Comparison of ENCODE assay signal across 20 cellular contexts in genomic region chr5:1465966-1466471, GRCh38. TPM values are rescaled to one million over a fixed set of nuclear protein-coding genes. Genes with fewer than 3 reads are reported as not detected.
DNase-seq lines count a peak whose midpoint lies in the region; ATAC-seq, FAIRE-seq and TF ChIP-seq lines count a peak whose summit lies in the region.
"Had no signal": no experiment of that assay in that cellular context is flagged by ENCODE, and none has a peak within 500 bp of the region (broad histone marks: within the 10 kb centered on the region; RNA-seq: fewer than 3 reads in every experiment).

No MANE protein-coding gene starts in this region.

- no peak for TF ChIP-seq POLR2A in GM12878 (IDR thresholded peaks at IDR 0.05; ENCODE audit: low read depth, low read length)

- no peak overlapping the region for H3K4me3 ChIP-seq in left ventricle myocardium inferior
- no peak overlapping the region for H3K4me3 ChIP-seq in GM12878
- H3K4me3 ChIP-seq in mucosa of descending colon: no peak overlapping the region
- H3K4me3 ChIP-seq in upper lobe of right lung: no peak overlapping the region
- H3K4me3 ChIP-seq: SJSA1 had no signal

- ATAC-seq in Right ventricle myocardium superior (ENCODE audit: poor library complexity) (no peak), GM12878 (no peak), mucosa of descending colon (no peak), upper lobe of right lung (no peak)
- no peak for ATAC-seq in activated CD4-positive, alpha-beta T cell treated with anti-CD3 and anti-CD28 coated beads for 36 hours

- no peak overlapping the region for H3K9ac ChIP-seq in GM12878 (ENCODE audit: control insufficient read depth, insufficient read depth, low read length)

- intact Hi-C loops in Right ventricle myocardium superior (cut with DNase I): no loop called here
- intact Hi-C loops in left ventricle myocardium inferior (cut with micrococcal nuclease): no loop called here
- intact Hi-C loops in GM12878 (cut with micrococcal nuclease; ENCODE audit: unreplicated experiment): no loop called here
- intact Hi-C loops in mucosa of descending colon (cut with DNase I, micrococcal nuclease): no loop called here
- intact Hi-C loops in upper lobe of right lung (cut with DNase I): no loop called here
- intact Hi-C loops in activated CD4-positive, alpha-beta T cell treated with anti-CD3 and anti-CD28 coated beads for 36 hours (cut with DNase I, micrococcal nuclease): no loop called here

- peaks cover 6% of the 10 kb centered on the region for H3K4me1 Mint-ChIP-seq in activated CD4-positive, alpha-beta T cell treated with anti-CD3 and anti-CD28 coated beads for 36 hours

- no peaks in the 10 kb centered on the region for H3K9me3 ChIP-seq in left ventricle myocardium inferior (replicated peaks)
- no peaks in the 10 kb centered on the region; the same call in 2 of the 3 replicates for H3K9me3 ChIP-seq in GM12878 (replicated peaks; ENCODE audit: control insufficient read depth, insufficient read depth, low read length)
- no peaks in the 10 kb centered on the region for H3K9me3 ChIP-seq in mucosa of descending colon
- H3K9me3 ChIP-seq in upper lobe of right lung: no peaks in the 10 kb centered on the region

- H3K36me3 ChIP-seq in left ventricle myocardium inferior (peaks cover 61% of the 10 kb centered on the region), GM12878 (ENCODE audit: control insufficient read depth in 2 of 2, insufficient read depth in 2 of 2, low read length in 1 of 2) (peaks cover 34 to 57% of the 10 kb centered on the region in 2 experiments), mucosa of descending colon (ENCODE audit: low read depth) (no peaks in the 10 kb centered on the region), upper lobe of right lung (peaks cover 79% of the 10 kb centered on the region)

- CTCF ChIA-PET in GM12878 (lab: Yijun Ruan, JAX): no interaction called here
- CTCF ChIA-PET in activated CD4-positive, alpha-beta T cell treated with anti-CD3 and anti-CD28 coated beads for 36 hours (lab: Charles Lee): interaction anchor here (0.9 kb wide), 1 partner anchor 23 kb away, joined by 3 read pairs; no protein-coding TSS in a partner anchor

- TF ChIP-seq EP300 in GM12878 (IDR thresholded peaks at IDR 0.05; ENCODE audit: borderline replicate concordance in 1 of 2, control insufficient read depth in 1 of 2, low read depth in 2 of 2, low read length in 2 of 2): no peak

- POLR2A ChIA-PET in GM12878 (lab: Charles Lee): no interaction called here
- POLR2A ChIA-PET in activated CD4-positive, alpha-beta T cell treated with anti-CD3 and anti-CD28 coated beads for 36 hours (lab: Charles Lee): interaction anchor here (1.0 kb wide), 1 partner anchor 37 kb away, joined by 3 read pairs; no protein-coding TSS in a partner anchor

- RAD21 ChIA-PET in GM12878 (lab: Charles Lee; ENCODE audit: unreplicated experiment): no interaction called here

- no peak overlapping the region for H3K27ac Mint-ChIP-seq in activated CD4-positive, alpha-beta T cell treated with anti-CD3 and anti-CD28 coated beads for 36 hours

- H3K27me3 Mint-ChIP-seq in activated CD4-positive, alpha-beta T cell treated with anti-CD3 and anti-CD28 coated beads for 36 hours: no peaks in the 10 kb centered on the region

- SMC1A ChIA-PET in GM12878 (lab: Charles Lee; ENCODE audit: uncharacterized antibody, unreplicated experiment): no interaction called here

- H3K4me3 Mint-ChIP-seq in activated CD4-positive, alpha-beta T cell treated with anti-CD3 and anti-CD28 coated beads for 36 hours: no peak overlapping the region
- H3K4me3 Mint-ChIP-seq: CD14-positive monocyte had no signal

- DNase-seq in Right ventricle myocardium superior (peak; percentile 31), left ventricle myocardium inferior (no peak), GM12878 (ENCODE audit: low read depth, low spot score) (no peak), mucosa of descending colon (peak in 2 of 3 donors; percentile 12 to 48), upper lobe of right lung (peak; percentile 61), NCI-H2196 (lab: John Stamatoyannopoulos, UW; ENCODE audit: unreplicated experiment) (no peak)
- DNase-seq in activated CD4-positive, alpha-beta T cell treated with anti-CD3 and anti-CD28 coated beads for 36 hours: no peak
- DNase-seq: DMS 273 treated with DMSO at 0.1 percent for 48 hours, GDM1, MV-4-11, NCI-H1417, NCI-H187 treated with DMSO at 0.1 percent for 48 hours, NCI-H446, NCI-H69 had no signal

- no TSS peak for BruUV-seq in GM12878 (replicated peaks; lab: Mats Ljungman, UMichigan)

- no peak for TF ChIP-seq RAD21 in GM12878 (IDR thresholded peaks at IDR 0.05; ENCODE audit: insufficient read depth, low read depth, low read length)

- no peaks in the 10 kb centered on the region for H3K4me1 ChIP-seq in left ventricle myocardium inferior
- no peaks in the 10 kb centered on the region for H3K4me1 ChIP-seq in GM12878 (ENCODE audit: control insufficient read depth, insufficient read depth, low read length)
- no peaks in the 10 kb centered on the region for H3K4me1 ChIP-seq in mucosa of descending colon (ENCODE audit: low read depth)
- no peaks in the 10 kb centered on the region for H3K4me1 ChIP-seq in upper lobe of right lung
- H3K4me1 ChIP-seq: SJSA1 had no signal

- peaks cover 49% of the 10 kb centered on the region for H3K36me3 Mint-ChIP-seq in activated CD4-positive, alpha-beta T cell treated with anti-CD3 and anti-CD28 coated beads for 36 hours (ENCODE audit: low read depth)

- no peak for TF ChIP-seq CTCF in left ventricle myocardium inferior (IDR thresholded peaks at IDR 0.05; ENCODE audit: borderline replicate concordance)
- TF ChIP-seq CTCF in GM12878 (IDR thresholded peaks at IDR 0.05 in 2 of 3, conservative IDR thresholded peaks at IDR 0.05 in 1 of 3; ENCODE audit: control insufficient read depth in 2 of 3, extremely low read depth in 1 of 3, insufficient read depth in 1 of 3, low read depth in 3 of 3, low read length in 3 of 3): no peak
- TF ChIP-seq CTCF in mucosa of descending colon (IDR thresholded peaks at IDR 0.05): no peak
- TF ChIP-seq CTCF in upper lobe of right lung (IDR thresholded peaks at IDR 0.05): no peak

- 97% methylated on average over 30 of the region's 30 CpGs for WGBS in GM12878 (ENCODE audit: insufficient coverage, insufficient replicate concordance, low lambda C conversion rate, missing lambda C conversion rate)

- no peak for FAIRE-seq in GM12878 (lab: Jason Lieb, UNC)
- FAIRE-seq: H54 had no signal

- in situ Hi-C loops in GM12878 (cut with MboI): no loop called here

- H2AFZ ChIP-seq in GM12878 (ENCODE audit: control insufficient read depth, low read depth, low read length): no peak overlapping the region

- no peaks in the 10 kb centered on the region for H4K20me1 ChIP-seq in GM12878 (ENCODE audit: control insufficient read depth, insufficient read depth)

- H3K27ac ChIP-seq in left ventricle myocardium inferior (replicated peaks): no peak overlapping the region
- no peak overlapping the region for H3K27ac ChIP-seq in GM12878 (ENCODE audit: control insufficient read depth, insufficient read depth)
- no peak overlapping the region for H3K27ac ChIP-seq in upper lobe of right lung
- H3K27ac ChIP-seq: SJSA1 had no signal

- H3K79me2 ChIP-seq in GM12878 (ENCODE audit: control insufficient read depth, insufficient read depth, low read length): no peaks in the 10 kb centered on the region

- no peaks in the 10 kb centered on the region for H3K27me3 ChIP-seq in left ventricle myocardium inferior (ENCODE audit: low read depth)
- H3K27me3 ChIP-seq in GM12878 (replicated peaks in 1 of 2; ENCODE audit: control insufficient read depth in 2 of 2, insufficient read depth in 2 of 2, low read length in 1 of 2): no peaks in the 10 kb centered on the region
- H3K27me3 ChIP-seq in upper lobe of right lung: no peaks in the 10 kb centered on the region
- H3K27me3 ChIP-seq: SJSA1 had no signal

- H3K4me2 ChIP-seq in GM12878 (ENCODE audit: control insufficient read depth, insufficient read depth): no peak overlapping the region

- H3K9me3 Mint-ChIP-seq in activated CD4-positive, alpha-beta T cell treated with anti-CD3 and anti-CD28 coated beads for 36 hours (ENCODE audit: low read depth): peaks cover 6% of the 10 kb centered on the region

RNA-seq across cellular contexts. Expression of gene SLC6A3, which starts 20.8 kb away (rescaled TPM):
- not detected for total RNA-seq in Right ventricle myocardium superior
- total RNA-seq in left ventricle myocardium inferior: not detected
- total RNA-seq in GM12878 (2013; cell fraction: nucleolus; rRNA removed): not detected in 2 replicates
- total RNA-seq in GM12878 (2014; rRNA removed): not detected in 2 replicates
- not detected in 2 replicates for total RNA-seq in GM12878 (2014; rRNA removed; fragmentation: Illumina TruSeq; extraction: Trizol)
- total RNA-seq in GM12878 (2021): not detected in 2 replicates
- polyA plus RNA-seq in GM12878 (2011; ENCODE audit: low read depth): not detected
- polyA plus RNA-seq in GM12878 (2011; rRNA removed): 0.01 TPM in 1 of 2 replicates, not detected in the other
- 0.05 TPM in 1 of 2 replicates, not detected in the other for polyA plus RNA-seq in GM12878 (2011; cell fraction: cytosol; rRNA removed)
- polyA plus RNA-seq in GM12878 (2011; cell fraction: nucleus; rRNA removed): not detected in 2 replicates
- polyA plus RNA-seq in GM12878 (2012): 0.07 and 0.18 TPM in 2 replicates
- not detected in 2 replicates for polyA plus RNA-seq in GM12878 (2014; fragmentation: Illumina TruSeq; extraction: Trizol)
- polyA plus RNA-seq in GM12878 (2014; fragmentation: Nextera tagmentation; extraction: Ambion mirVana): not detected
- not detected in 2 replicates for polyA plus RNA-seq in GM12878 (2014; rRNA removed)
- polyA plus RNA-seq in GM12878 (2016; fragmentation: Nextera tagmentation; extraction: Ambion mirVana): not detected
- polyA minus RNA-seq in GM12878 (2011; rRNA and poly(A)+ RNA removed): not detected in 2 replicates
- polyA minus RNA-seq in GM12878 (2011; cell fraction: cytosol; rRNA and poly(A)+ RNA removed): not detected in 2 replicates
- not detected in 2 replicates for polyA minus RNA-seq in GM12878 (2011; cell fraction: nucleus; rRNA and poly(A)+ RNA removed)
- total RNA-seq in mucosa of descending colon: not detected
- total RNA-seq in upper lobe of right lung: 0.52 TPM
- not detected for total RNA-seq in activated CD4-positive, alpha-beta T cell treated with anti-CD3 and anti-CD28 coated beads for 36 hours
- total RNA-seq: HT1080, OCI-LY7, RPMI7951, SJSA1 had no signal
- polyA plus RNA-seq: CD14-positive monocyte had no signal

RNA-seq across cellular contexts. Expression of gene LPCAT1, which starts 57.7 kb away (rescaled TPM):
- 11.5 TPM for total RNA-seq in Right ventricle myocardium superior
- total RNA-seq in left ventricle myocardium inferior: 11.0 TPM
- 365 and 373 TPM in 2 replicates for total RNA-seq in GM12878 (2013; cell fraction: nucleolus; rRNA removed)
- total RNA-seq in GM12878 (2014; rRNA removed): 67.6 and 74.7 TPM in 2 replicates
- 58.9 and 59.4 TPM in 2 replicates for total RNA-seq in GM12878 (2014; rRNA removed; fragmentation: Illumina TruSeq; extraction: Trizol)
- 109 TPM in 2 replicates for total RNA-seq in GM12878 (2021)
- polyA plus RNA-seq in GM12878 (2011; ENCODE audit: low read depth): 26.1 TPM
- polyA plus RNA-seq in GM12878 (2011; rRNA removed): 63.6 and 70.6 TPM in 2 replicates
- 70.3 and 92.5 TPM in 2 replicates for polyA plus RNA-seq in GM12878 (2011; cell fraction: cytosol; rRNA removed)
- 197 and 246 TPM in 2 replicates for polyA plus RNA-seq in GM12878 (2011; cell fraction: nucleus; rRNA removed)
- polyA plus RNA-seq in GM12878 (2012): 41.3 and 58.7 TPM in 2 replicates
- polyA plus RNA-seq in GM12878 (2014; fragmentation: Illumina TruSeq; extraction: Trizol): 84.5 and 93.5 TPM in 2 replicates
- 1 to 10 TPM; 2.3 to 7.0 TPM for polyA plus RNA-seq in GM12878 (2014; fragmentation: Nextera tagmentation; extraction: Ambion mirVana)
- 94.1 and 94.8 TPM in 2 replicates for polyA plus RNA-seq in GM12878 (2014; rRNA removed)
- polyA plus RNA-seq in GM12878 (2016; fragmentation: Nextera tagmentation; extraction: Ambion mirVana): 10 to 100 TPM; 60.2 to 82.4 TPM
- 43.1 and 54.4 TPM in 2 replicates for polyA minus RNA-seq in GM12878 (2011; rRNA and poly(A)+ RNA removed)
- 25.0 and 34.6 TPM in 2 replicates for polyA minus RNA-seq in GM12878 (2011; cell fraction: cytosol; rRNA and poly(A)+ RNA removed)
- 71.8 and 93.6 TPM in 2 replicates for polyA minus RNA-seq in GM12878 (2011; cell fraction: nucleus; rRNA and poly(A)+ RNA removed)
- total RNA-seq in mucosa of descending colon: 10 to 100 TPM in 2 of 3 donors, 1 to 10 TPM in 1; 6.7 to 27.2 (median 26.0) TPM
- total RNA-seq in upper lobe of right lung: 690 TPM
- total RNA-seq in activated CD4-positive, alpha-beta T cell treated with anti-CD3 and anti-CD28 coated beads for 36 hours: 10 to 100 TPM; 42.5 to 54.5 TPM

Comparison
In these comparisons a context has a peak if more than half of its experiments do, and no peak if none do; other contexts are left out.
1. DNase-seq: peak in Right ventricle myocardium superior (single experiment), mucosa of descending colon (2 of 3) and upper lobe of right lung (single experiment); none in left ventricle myocardium inferior (single experiment), GM12878 (single experiment), activated CD4-positive, alpha-beta T cell treated with anti-CD3 and anti-CD28 coated beads for 36 hours (single experiment) and NCI-H2196 (single experiment).